ENCODE assay signal across 17 cellular contexts in genomic region chr2:118667964-118668363, GRCh38.
DNase-seq lines count a peak whose midpoint lies in the region; ATAC-seq and TF ChIP-seq lines count a peak whose summit lies in the region.
"Had no signal": no experiment of that assay in that cellular context is flagged by ENCODE, and none has a peak within 500 bp of the region (broad histone marks: within the 10 kb centered on the region; RNA-seq: fewer than 3 reads in every experiment).

No MANE protein-coding gene starts in this region.

- intact Hi-C loops in mucosa of descending colon (cut with DNase I, micrococcal nuclease) = no loop called here

- H3K4me1 ChIP-seq in RWPE2 (ENCODE audit: insufficient read depth, poor library complexity, severe bottlenecking) (peaks cover 20% of the 10 kb centered on the region), skeletal muscle satellite cell (ENCODE audit: control insufficient read depth, insufficient read depth, low read length) (peaks cover 43% of the 10 kb centered on the region), mucosa of descending colon (ENCODE audit: low read depth) (no peaks in the 10 kb centered on the region)
- H3K4me1 ChIP-seq in effector memory CD4-positive, alpha-beta T cell (ENCODE audit: control insufficient read depth, insufficient read depth, low read length, poor library complexity, severe bottlenecking) = no peaks in the 10 kb centered on the region
- H3K4me1 ChIP-seq: SJCRH30, testis had no signal

- no peak for TF ChIP-seq CTCF in RWPE2 (IDR thresholded peaks at IDR 0.05; ENCODE audit: poor library complexity, severe bottlenecking)
- no peak for TF ChIP-seq CTCF in fibroblast of the aortic adventitia (IDR thresholded peaks at IDR 0.05; ENCODE audit: insufficient read depth, low read length)
- no peak for TF ChIP-seq CTCF in mucosa of descending colon (IDR thresholded peaks at IDR 0.05)
- TF ChIP-seq CTCF in WTC11 (IDR thresholded peaks at IDR 0.05) = no peak

- no peaks in the 10 kb centered on the region for H3K9me3 ChIP-seq in RWPE2 (ENCODE audit: severe bottlenecking)
- no peaks in the 10 kb centered on the region for H3K9me3 ChIP-seq in skeletal muscle satellite cell (replicated peaks; ENCODE audit: low read length)
- H3K9me3 ChIP-seq in mucosa of descending colon = no peaks in the 10 kb centered on the region
- H3K9me3 ChIP-seq in effector memory CD4-positive, alpha-beta T cell (ENCODE audit: control insufficient read depth, low read length) = no peaks in the 10 kb centered on the region
- H3K9me3 ChIP-seq: SJCRH30, testis had no signal

- no peak overlapping the region for H3K27ac Mint-ChIP-seq in WTC11
- H3K27ac Mint-ChIP-seq: activated CD8-positive, alpha-beta T cell treated with anti-CD3 and anti-CD28 coated beads, Interleukin-2, amount 10 ng/mL, durations not matched to agents 7 days and 5 days; CD4-positive, alpha-beta T cell had no signal

- CTCF ChIA-PET in WTC11 (lab: Charles Lee) = no interaction called here

- no peaks in the 10 kb centered on the region; the same call in 1 of the 2 replicates for H3K27me3 Mint-ChIP-seq in WTC11 (ENCODE audit: low read depth)

- H3K4me1 Mint-ChIP-seq in WTC11 = no peaks in the 10 kb centered on the region

- no peaks in the 10 kb centered on the region for H3K9me3 Mint-ChIP-seq in WTC11
- H3K9me3 Mint-ChIP-seq: CD4-positive, alpha-beta T cell had no signal

- H3K4me2 ChIP-seq in skeletal muscle satellite cell (ENCODE audit: low read length) = peak overlapping the region; percentile 59

- DNase-seq in ELR (ENCODE audit: low read depth) (peak; percentile 53), RWPE2 (ENCODE audit: low spot score) (no peak), fibroblast of the aortic adventitia (ENCODE audit: low read depth) (peak; percentile 88), mucosa of descending colon (no peak), WTC11 (ENCODE audit: low spot score) (no peak)
- no peak for DNase-seq in effector memory CD4-positive, alpha-beta T cell
- DNase-seq: activated CD8-positive, alpha-beta T cell treated with anti-CD3 and anti-CD28 coated beads, Interleukin-2, amount 10 ng/mL, durations not matched to agents 7 days and 5 days; CD4-positive, alpha-beta T cell; effector CD4-positive, alpha-beta T cell; NCI-H1092 treated with DMSO at 0.1 percent for 48 hours; NK-92 treated with Interleukin-12 subunit alpha and Interleukin-12 subunit beta, amount 100 ng/mL, for 24 hours; SJCRH30; stimulated activated CD4-positive, alpha-beta T cell treated with anti-CD3 and anti-CD28 coated beads, Interleukin-15, amount 100 ng/mL, for 24 hours; testis had no signal

- peak overlapping the region; percentile 68 for H3K27ac ChIP-seq in RWPE2 (ENCODE audit: poor library complexity, severe bottlenecking)
- H3K27ac ChIP-seq in effector memory CD4-positive, alpha-beta T cell (ENCODE audit: insufficient read depth, low read length, poor library complexity, severe bottlenecking) = no peak overlapping the region
- H3K27ac ChIP-seq: SJCRH30, testis had no signal

- H3K4me3 ChIP-seq in RWPE2 (ENCODE audit: severe bottlenecking) = no peak overlapping the region
- no peak overlapping the region for H3K4me3 ChIP-seq in fibroblast of the aortic adventitia (ENCODE audit: low read depth, low read length)
- H3K4me3 ChIP-seq in skeletal muscle satellite cell (ENCODE audit: low read length) = peak overlapping the region; percentile 6
- no peak overlapping the region for H3K4me3 ChIP-seq in mucosa of descending colon
- no peak overlapping the region for H3K4me3 ChIP-seq in effector memory CD4-positive, alpha-beta T cell (ENCODE audit: insufficient read depth, low read depth, low read length, poor library complexity, severe bottlenecking)
- H3K4me3 ChIP-seq: SJCRH30, testis had no signal

- POLR2A ChIA-PET in WTC11 (lab: Charles Lee) = no interaction called here

- H3K36me3 ChIP-seq in RWPE2 (ENCODE audit: low read depth) (no peaks in the 10 kb centered on the region), skeletal muscle satellite cell (ENCODE audit: insufficient read depth, low read length) (no peaks in the 10 kb centered on the region), mucosa of descending colon (ENCODE audit: low read depth) (no peaks in the 10 kb centered on the region)
- no peaks in the 10 kb centered on the region for H3K36me3 ChIP-seq in effector memory CD4-positive, alpha-beta T cell (ENCODE audit: control insufficient read depth, insufficient read depth, low read length)
- H3K36me3 ChIP-seq: SJCRH30 had no signal

- ATAC-seq in RWPE2 (ENCODE audit: low read depth) (no peak), HG02623 (IDR thresholded peaks at IDR 0.05; ENCODE audit: unreplicated experiment) (no peak), mucosa of descending colon (no peak), WTC11 (no peak)
- ATAC-seq: activated CD8-positive, alpha-beta T cell treated with anti-CD3 and anti-CD28 coated beads, Interleukin-2, amount 10 ng/mL, durations not matched to agents 7 days and 5 days had no signal

- no peaks in the 10 kb centered on the region for H3K36me3 Mint-ChIP-seq in WTC11
- H3K36me3 Mint-ChIP-seq: brain had no signal

- H3K27me3 ChIP-seq in RWPE2 (ENCODE audit: insufficient read depth, poor library complexity, severe bottlenecking) (no peaks in the 10 kb centered on the region), skeletal muscle satellite cell (ENCODE audit: control insufficient read depth, insufficient read depth, low read length) (no peaks in the 10 kb centered on the region)
- no peaks in the 10 kb centered on the region for H3K27me3 ChIP-seq in effector memory CD4-positive, alpha-beta T cell (replicated peaks; ENCODE audit: control insufficient read depth, insufficient read depth, low read length, poor library complexity, severe bottlenecking)
- H3K27me3 ChIP-seq: SJCRH30, testis had no signal

- H3K4me3 Mint-ChIP-seq in WTC11 = no peak overlapping the region
- H3K4me3 Mint-ChIP-seq: activated CD8-positive, alpha-beta T cell treated with anti-CD3 and anti-CD28 coated beads, Interleukin-2, amount 10 ng/mL, durations not matched to agents 7 days and 5 days; brain; CD4-positive, alpha-beta T cell had no signal

- peak overlapping the region; percentile 74 for H3K9ac ChIP-seq in skeletal muscle satellite cell (ENCODE audit: low read depth, low read length)

TF ChIP-seq in WTC11, 78 proteins besides CTCF, POLR2A, EP300 and RAD21 (continues in another document):
- TF ChIP-seq GRHL2 (CRISPR knock-in tag; IDR thresholded peaks at IDR 0.05; ENCODE audit: insufficient replicate concordance, severe bottlenecking) (no peak), ZNF416 (CRISPR knock-in tag; IDR thresholded peaks at IDR 0.05) (no peak), ATF2 (CRISPR knock-in tag; IDR thresholded peaks at IDR 0.05; ENCODE audit: borderline replicate concordance, low read depth) (no peak), FOXK1 (CRISPR knock-in tag; IDR thresholded peaks at IDR 0.05) (no peak), ZNF423 (CRISPR knock-in tag; IDR thresholded peaks at IDR 0.05) (no peak), HMGXB4 (CRISPR knock-in tag; IDR thresholded peaks at IDR 0.05) (no peak), E2F4 (CRISPR knock-in tag; IDR thresholded peaks at IDR 0.05; ENCODE audit: borderline replicate concordance, low read depth) (no peak), IRF2 (CRISPR knock-in tag; IDR thresholded peaks at IDR 0.05; ENCODE audit: borderline replicate concordance, low read depth) (no peak), TEAD1 (CRISPR knock-in tag; IDR thresholded peaks at IDR 0.05) (no peak)

Comparison
In these comparisons a context has a peak if more than half of its experiments do, and no peak if none do; other contexts are left out.
1. DNase-seq: peak in ELR (single experiment) and fibroblast of the aortic adventitia (single experiment); none in RWPE2 (single experiment), mucosa of descending colon (0 of 3), WTC11 (single experiment) and effector memory CD4-positive, alpha-beta T cell (0 of 3).